In genomic region chr4:76866641-76867040, GRCh38 we compare ENCODE assay signal across 32 cellular contexts. TPM values are rescaled to one million over a fixed set of nuclear protein-coding genes. Genes with fewer than 3 reads are reported as not detected.
"Had no signal": no experiment of that assay in that cellular context is flagged by ENCODE, and none has a peak within 500 bp of the region (broad histone marks: within the 10 kb centered on the region; RNA-seq: fewer than 3 reads in every experiment).

No MANE protein-coding gene starts in this region.

- H3K27me3 ChIP-seq: ascending aorta, breast epithelium, dorsolateral prefrontal cortex, esophagus muscularis mucosa, gastrocnemius medialis, heart left ventricle had no signal

- H3K4me3 Mint-ChIP-seq: activated CD4-positive, alpha-beta memory T cell treated with anti-CD3 and anti-CD28 coated beads, Interleukin-2, amount 10 ng/mL, durations not matched to agents 7 days and 5 days; activated CD4-positive, alpha-beta T cell treated with anti-CD3 and anti-CD28 coated beads, Interleukin-2, amount 10 ng/mL, durations not matched to agents 7 days and 5 days; activated naive CD4-positive, alpha-beta T cell treated with anti-CD3 and anti-CD28 coated beads, Interleukin-2, amount 10 ng/mL, durations not matched to agents 7 days and 5 days; activated naive CD8-positive, alpha-beta T cell treated with anti-CD3 and anti-CD28 coated beads, Interleukin-2, amount 10 ng/mL, durations not matched to agents 7 days and 5 days; activated T-cell treated with anti-CD3 and anti-CD28 coated beads, Interleukin-2, amount 50 U/mL, for 24 hours; activated T-cell treated with anti-CD3 and anti-CD28 coated beads, Interleukin-2, amount 50 U/mL, for 72 hours; brain; central memory CD8-positive, alpha-beta T cell; dendritic cell treated with granulocyte-macrophage colony-stimulating factor and Interleukin-4, amounts not matched to agents 40 ng/mL and 50 ng/mL, for 4 days; WTC11 had no signal

- H3K27me3 Mint-ChIP-seq: activated naive CD4-positive, alpha-beta T cell treated with anti-CD3 and anti-CD28 coated beads, Interleukin-2, amount 10 ng/mL, durations not matched to agents 7 days and 5 days; activated naive CD8-positive, alpha-beta T cell treated with anti-CD3 and anti-CD28 coated beads, Interleukin-2, amount 10 ng/mL, durations not matched to agents 7 days and 5 days; activated T-cell treated with anti-CD3 and anti-CD28 coated beads, Interleukin-2, amount 50 U/mL, for 24 hours; dendritic cell treated with granulocyte-macrophage colony-stimulating factor and Interleukin-4, amounts not matched to agents 40 ng/mL and 50 ng/mL, for 4 days had no signal

- H3K4me1 Mint-ChIP-seq: activated CD4-positive, alpha-beta T cell treated with anti-CD3 and anti-CD28 coated beads, Interleukin-2, amount 10 ng/mL, durations not matched to agents 7 days and 5 days; activated naive CD4-positive, alpha-beta T cell treated with anti-CD3 and anti-CD28 coated beads, Interleukin-2, amount 10 ng/mL, durations not matched to agents 7 days and 5 days; central memory CD8-positive, alpha-beta T cell had no signal

- H3K4me3 ChIP-seq: ascending aorta, breast epithelium, coronary artery, dorsolateral prefrontal cortex, esophagus muscularis mucosa, gastrocnemius medialis, heart left ventricle had no signal

- H3K27ac Mint-ChIP-seq: activated CD4-positive, alpha-beta memory T cell treated with anti-CD3 and anti-CD28 coated beads, Interleukin-2, amount 10 ng/mL, durations not matched to agents 7 days and 5 days; activated CD4-positive, alpha-beta T cell treated with anti-CD3 and anti-CD28 coated beads, Interleukin-2, amount 10 ng/mL, durations not matched to agents 7 days and 5 days; activated naive CD4-positive, alpha-beta T cell treated with anti-CD3 and anti-CD28 coated beads, Interleukin-2, amount 10 ng/mL, durations not matched to agents 7 days and 5 days; activated naive CD8-positive, alpha-beta T cell treated with anti-CD3 and anti-CD28 coated beads, Interleukin-2, amount 10 ng/mL, durations not matched to agents 7 days and 5 days; activated T-cell treated with anti-CD3 and anti-CD28 coated beads, Interleukin-2, amount 50 U/mL, for 24 hours; activated T-cell treated with anti-CD3 and anti-CD28 coated beads, Interleukin-2, amount 50 U/mL, for 72 hours; dendritic cell treated with granulocyte-macrophage colony-stimulating factor and Interleukin-4, amounts not matched to agents 40 ng/mL and 50 ng/mL, for 4 days; WTC11 had no signal

- H3K4me1 ChIP-seq: ascending aorta, breast epithelium, esophagus muscularis mucosa, foreskin keratinocyte, gastrocnemius medialis, heart left ventricle had no signal

- DNase-seq: activated CD4-positive, alpha-beta memory T cell treated with anti-CD3 and anti-CD28 coated beads, Interleukin-2, amount 10 ng/mL, durations not matched to agents 7 days and 5 days; activated CD4-positive, alpha-beta T cell treated with anti-CD3 and anti-CD28 coated beads for 1 hour; activated CD4-positive, alpha-beta T cell treated with anti-CD3 and anti-CD28 coated beads for 4 hours; activated CD4-positive, alpha-beta T cell treated with anti-CD3 and anti-CD28 coated beads, Interleukin-2, amount 10 ng/mL, durations not matched to agents 7 days and 5 days; activated CD4-positive, alpha-beta T cell treated with anti-CD3 and anti-CD28 coated beads, Interleukin-2, amount 50 U/mL, for 4 hours; activated CD8-positive, alpha-beta memory T cell treated with anti-CD3 and anti-CD28 coated beads, Interleukin-2, amount 50 U/mL, for 48 hours; activated gamma-delta T cell; activated naive CD4-positive, alpha-beta T cell; activated naive CD4-positive, alpha-beta T cell treated with anti-CD3 and anti-CD28 coated beads, Interleukin-2, amount 10 ng/mL, durations not matched to agents 7 days and 5 days; activated naive CD8-positive, alpha-beta T cell treated with anti-CD3 and anti-CD28 coated beads, Interleukin-2, amount 10 ng/mL, durations not matched to agents 7 days and 5 days; activated T-cell treated with anti-CD3 and anti-CD28 coated beads for 4 hours; activated T-cell treated with anti-CD3 and anti-CD28 coated beads, Interleukin-2, amount 50 U/mL, for 24 hours; activated T-cell treated with anti-CD3 and anti-CD28 coated beads, Interleukin-2, amount 50 U/mL, for 72 hours; dorsolateral prefrontal cortex; effector memory CD4-positive, alpha-beta T cell; erythroblast; foreskin keratinocyte; gastrocnemius medialis; glutamatergic neuron; heart left ventricle; T-helper 2 cell had no signal

- H3K9me3 Mint-ChIP-seq: activated CD4-positive, alpha-beta memory T cell treated with anti-CD3 and anti-CD28 coated beads, Interleukin-2, amount 10 ng/mL, durations not matched to agents 7 days and 5 days; activated naive CD4-positive, alpha-beta T cell treated with anti-CD3 and anti-CD28 coated beads, Interleukin-2, amount 10 ng/mL, durations not matched to agents 7 days and 5 days; activated T-cell treated with anti-CD3 and anti-CD28 coated beads, Interleukin-2, amount 50 U/mL, for 24 hours; central memory CD8-positive, alpha-beta T cell; dendritic cell treated with granulocyte-macrophage colony-stimulating factor and Interleukin-4, amounts not matched to agents 40 ng/mL and 50 ng/mL, for 4 days; WTC11 had no signal

- H3K9me3 ChIP-seq: ascending aorta, breast epithelium, esophagus muscularis mucosa, gastrocnemius medialis, heart left ventricle had no signal

- H3K36me3 ChIP-seq: ascending aorta, breast epithelium, esophagus muscularis mucosa, gastrocnemius medialis, heart left ventricle had no signal

- ATAC-seq: activated naive CD4-positive, alpha-beta T cell treated with anti-CD3 and anti-CD28 coated beads, Interleukin-2, amount 50 U/mL, for 72 hours; activated T-cell treated with anti-CD3 and anti-CD28 coated beads, Interleukin-2, amount 50 U/mL, for 72 hours; foreskin keratinocyte; gastrocnemius medialis; heart left ventricle had no signal

- H3K27ac ChIP-seq: ascending aorta, breast epithelium, coronary artery, dorsolateral prefrontal cortex, esophagus muscularis mucosa, foreskin keratinocyte, gastrocnemius medialis, heart left ventricle, VCaP had no signal

- H3K36me3 Mint-ChIP-seq: activated naive CD4-positive, alpha-beta T cell treated with anti-CD3 and anti-CD28 coated beads, Interleukin-2, amount 10 ng/mL, durations not matched to agents 7 days and 5 days; brain; WTC11 had no signal

RNA-seq across cellular contexts. Expression of gene SOWAHB, which starts 31.3 kb away (rescaled TPM):
- total RNA-seq: activated CD4-positive, alpha-beta memory T cell treated with anti-CD3 and anti-CD28 coated beads, Interleukin-2, amount 10 ng/mL, durations not matched to agents 7 days and 5 days; activated CD4-positive, alpha-beta T cell treated with anti-CD3 and anti-CD28 coated beads, Interleukin-2, amount 10 ng/mL, durations not matched to agents 7 days and 5 days; activated naive CD4-positive, alpha-beta T cell treated with anti-CD3 and anti-CD28 coated beads, Interleukin-2, amount 50 U/mL, for 72 hours; activated T-cell treated with anti-CD3 and anti-CD28 coated beads, Interleukin-2, amount 50 U/mL, for 72 hours; esophagus muscularis mucosa; T-helper 1 cell treated with Interleukin-12 subunit alpha and Interleukin-12 subunit beta and Interleukin-4 antibody, amounts not matched to agents 30 ng/mL and 1 ng/mL, for 36 hours had no signal
- polyA plus RNA-seq: foreskin keratinocyte, heart left ventricle had no signal
